ENCODE assay signal across 16 cellular contexts in the genomic region with DNA sequence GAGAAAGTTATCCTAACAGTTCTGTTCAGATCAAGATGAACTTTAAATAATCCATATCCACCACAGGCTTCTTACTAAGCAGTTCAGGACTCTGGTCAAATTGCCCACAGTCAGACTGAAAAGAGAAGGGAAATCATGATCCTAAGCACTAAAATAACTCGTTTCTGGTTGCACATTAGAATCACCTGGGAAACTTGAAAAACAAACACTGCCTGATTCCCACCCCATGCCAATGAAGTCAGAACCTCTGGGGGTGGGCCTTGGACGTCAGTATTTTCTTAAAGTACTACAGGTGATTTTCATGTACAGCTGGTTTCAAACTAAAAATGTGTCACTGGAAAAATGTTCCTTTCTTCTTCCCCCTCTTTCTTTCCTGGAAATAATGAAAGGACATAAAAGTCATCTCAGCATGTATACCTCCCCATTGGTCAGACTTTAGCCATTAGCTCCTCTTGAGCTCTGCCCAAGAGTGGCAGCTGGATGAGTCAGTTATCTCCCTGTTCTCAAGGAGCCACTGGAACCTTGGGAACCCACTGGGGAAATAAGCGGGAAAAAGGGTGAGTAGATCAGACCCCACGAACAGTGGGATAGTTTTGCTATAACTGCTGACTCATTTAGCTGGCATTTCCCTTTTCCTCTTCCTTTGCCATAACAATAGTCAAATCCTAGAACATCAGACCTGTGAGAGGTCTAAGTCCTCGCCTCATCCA.
DNase-seq lines count a peak whose midpoint lies in the region; ATAC-seq and TF ChIP-seq lines count a peak whose summit lies in the region.
"Had no signal": no experiment of that assay in that cellular context is flagged by ENCODE, and none has a peak within 500 bp of the region (broad histone marks: within the 10 kb centered on the region; RNA-seq: fewer than 3 reads in every experiment).

No MANE protein-coding gene starts in this region.

- H3K23ac ChIP-seq in mesenchymal stem cell (ENCODE audit: low read length in 2 of 2): no peak overlapping the region

- H3K27ac ChIP-seq in mesenchymal stem cell (ENCODE audit: low read length, poor library complexity, severe bottlenecking): no peak overlapping the region
- H3K27ac ChIP-seq: hepatocyte, ovary had no signal

- H3K4me3 ChIP-seq in choroid plexus epithelial cell (ENCODE audit: low read depth, low read length) (no peak overlapping the region), mesenchymal stem cell (ENCODE audit: insufficient read depth in 1 of 2, low read depth in 1 of 2, low read length in 2 of 2) (no peak overlapping the region)
- H3K4me3 ChIP-seq: hepatocyte, ovary had no signal

- TF ChIP-seq CTCF in choroid plexus epithelial cell (conservative IDR thresholded peaks at IDR 0.05; ENCODE audit: low read depth, low read length): no peak

- peak overlapping the region in 1 of 2 experiments; percentile 42 for H3K4ac ChIP-seq in mesenchymal stem cell (ENCODE audit: low read depth in 1 of 2, low read length in 2 of 2)

- H3K14ac ChIP-seq in mesenchymal stem cell (ENCODE audit: low read length in 2 of 2): no peak overlapping the region

- peaks cover 27% of the 10 kb centered on the region for H3K9me3 ChIP-seq in mesenchymal stem cell (ENCODE audit: control insufficient read depth, low read length)
- H3K9me3 ChIP-seq: ovary had no signal

- 80% methylated on average over 1 of the region's 5 CpGs for WGBS in mesenchymal stem cell

- no peak overlapping the region for H2AK5ac ChIP-seq in mesenchymal stem cell (ENCODE audit: low read length, severe bottlenecking)

- no peaks in the 10 kb centered on the region for H3K36me3 ChIP-seq in mesenchymal stem cell (ENCODE audit: control insufficient read depth in 1 of 2, insufficient read depth in 2 of 2, low read depth in 1 of 2, low read length in 2 of 2)
- H3K36me3 ChIP-seq: ovary had no signal

- no peaks in the 10 kb centered on the region for H3K27me3 ChIP-seq in mesenchymal stem cell (ENCODE audit: control insufficient read depth in 1 of 2, insufficient read depth in 1 of 2, low read length in 2 of 2)
- H3K27me3 ChIP-seq: hepatocyte, ovary had no signal

- H3K4me2 ChIP-seq in mesenchymal stem cell (ENCODE audit: low read length, poor library complexity, severe bottlenecking): no peak overlapping the region
- H3K4me2 ChIP-seq: hepatocyte had no signal

- H2BK5ac ChIP-seq in mesenchymal stem cell (ENCODE audit: low read depth, low read length, poor library complexity, severe bottlenecking): no peak overlapping the region

- H2BK15ac ChIP-seq in mesenchymal stem cell (ENCODE audit: low read depth, poor library complexity, severe bottlenecking): no peak overlapping the region

- H2AFZ ChIP-seq in mesenchymal stem cell (ENCODE audit: low read depth, low read length): no peak overlapping the region
- H2AFZ ChIP-seq: hepatocyte had no signal

- H3K4me1 ChIP-seq in mesenchymal stem cell (ENCODE audit: control insufficient read depth, insufficient read depth, low read depth, low read length): peaks cover 1% of the 10 kb centered on the region

- no peak overlapping the region for H2BK120ac ChIP-seq in mesenchymal stem cell (ENCODE audit: low read depth, low read length)

- no peaks in the 10 kb centered on the region for H3K79me1 ChIP-seq in mesenchymal stem cell (replicated peaks; ENCODE audit: low read length, poor library complexity, severe bottlenecking)

- H2BK12ac ChIP-seq in mesenchymal stem cell (ENCODE audit: low read length in 2 of 2): peak overlapping the region; percentile 49 to 67

- peak overlapping the region in 1 of 2 experiments; percentile 26 for H3K18ac ChIP-seq in mesenchymal stem cell (ENCODE audit: low read depth in 1 of 2, low read length in 2 of 2)

- H4K8ac ChIP-seq in mesenchymal stem cell (ENCODE audit: low read length): no peak overlapping the region

- intact Hi-C loops in head of caudate nucleus (cut with DNase I): no loop called here

- no peak overlapping the region for H3K9ac ChIP-seq in mesenchymal stem cell (ENCODE audit: low read length)

- DNase-seq in Daoy (ENCODE audit: low read depth) (peak; percentile 94), NCI-H226 (peak; percentile 91), choroid plexus epithelial cell (ENCODE audit: low read depth) (peak; percentile 64), mesenchymal stem cell (peak; percentile 74), medulla oblongata (ENCODE audit: extremely low spot score) (no peak), head of caudate nucleus (no peak)
- DNase-seq: activated naive CD8-positive, alpha-beta T cell treated with anti-CD3 and anti-CD28 coated beads, Interleukin-2, amount 10 ng/mL, durations not matched to agents 7 days and 5 days; GF-D8; NCI-H1105 treated with DMSO at 0.1 percent for 48 hours; NCI-H526; ovary; SIG-M5; stimulated activated naive CD8-positive, alpha-beta T cell treated with anti-CD3 and anti-CD28 coated beads, Interleukin-15, Interleukin-2, amounts not matched to agents 100 U/mL and 50 U/mL, for 24 hours had no signal

- H4K91ac ChIP-seq in mesenchymal stem cell (ENCODE audit: low read length): no peak overlapping the region

- ATAC-seq in HG02759 (IDR thresholded peaks at IDR 0.05; ENCODE audit: unreplicated experiment): no peak
- ATAC-seq in GM21723 (IDR thresholded peaks at IDR 0.05; ENCODE audit: unreplicated experiment): no peak
- ATAC-seq: stimulated activated naive CD8-positive, alpha-beta T cell treated with anti-CD3 and anti-CD28 coated beads, Interleukin-15, Interleukin-2, amounts not matched to agents 100 U/mL and 50 U/mL, for 24 hours had no signal

Comparison
In these comparisons a context has a peak if more than half of its experiments do, and no peak if none do; other contexts are left out.
1. DNase-seq: peak in Daoy (single experiment), NCI-H226 (single experiment), choroid plexus epithelial cell (single experiment) and mesenchymal stem cell (single experiment); none in medulla oblongata (single experiment) and head of caudate nucleus (0 of 42).